ENCODE assay signal across 9 cellular contexts in genomic region chr11:7098235-7098832, GRCh38. TPM values are rescaled to one million over a fixed set of nuclear protein-coding genes. Genes with fewer than 3 reads are reported as not detected.
DNase-seq lines count a peak whose midpoint lies in the region; ATAC-seq and TF ChIP-seq lines count a peak whose summit lies in the region.
"Had no signal": no experiment of that assay in that cellular context is flagged by ENCODE, and none has a peak within 500 bp of the region (broad histone marks: within the 10 kb centered on the region; RNA-seq: fewer than 3 reads in every experiment).

No MANE protein-coding gene starts in this region.

- H3K36me3 Mint-ChIP-seq in activated T-helper 2 cell treated with anti-CD3 and anti-CD28 coated beads, Interferon-gamma antibody, Interleukin-2, Interleukin-4, amounts not matched to agents 10 μg/mL and 5 μg/mL and 100 μg/mL, durations not matched to agents 14 hours and 24 hours and 36 hours (ENCODE audit: low read depth) = no peaks in the 10 kb centered on the region
- no peaks in the 10 kb centered on the region for H3K36me3 Mint-ChIP-seq in T-helper 2 cell treated with Interferon-gamma antibody and Interleukin-4, amounts not matched to agents 5 μg/mL and 100 μg/mL, for 36 hours (ENCODE audit: low read depth)

- in situ Hi-C loops in Caki2 (cut with HindIII; ENCODE audit: low pct_unique_long_range_greater_than_20kb, low sequenced_read_pairs) = no loop called here

- no peaks in the 10 kb centered on the region for H3K9me3 ChIP-seq in NT2/D1 (ENCODE audit: insufficient read depth, low read length)
- H3K9me3 ChIP-seq in liver (ENCODE audit: control insufficient read depth in 4 of 4, low read length in 3 of 4) = no peaks in the 10 kb centered on the region

- TF ChIP-seq CTCF in choroid plexus epithelial cell (conservative IDR thresholded peaks at IDR 0.05; ENCODE audit: low read depth, low read length) = peak; percentile 76
- TF ChIP-seq CTCF in liver (IDR thresholded peaks at IDR 0.05; ENCODE audit: low read depth, low read length, missing input control) = peak; percentile 74

- no peak overlapping the region for H3K9ac ChIP-seq in NT2/D1 (ENCODE audit: insufficient read length, low read depth)
- H3K9ac ChIP-seq in liver (ENCODE audit: low read depth in 1 of 2, low read length in 2 of 2) = no peak overlapping the region

- H3K27me3 ChIP-seq in NT2/D1 (ENCODE audit: insufficient read depth, insufficient read length) (no peaks in the 10 kb centered on the region), liver (ENCODE audit: control insufficient read depth in 4 of 4, insufficient read depth in 4 of 4, low read length in 3 of 4) (no peaks in the 10 kb centered on the region)

- peaks cover 2% of the 10 kb centered on the region for H3K4me1 Mint-ChIP-seq in activated T-helper 2 cell treated with anti-CD3 and anti-CD28 coated beads, Interferon-gamma antibody, Interleukin-2, Interleukin-4, amounts not matched to agents 10 μg/mL and 5 μg/mL and 100 μg/mL, durations not matched to agents 14 hours and 24 hours and 36 hours (ENCODE audit: low read depth)
- H3K4me1 Mint-ChIP-seq in T-helper 2 cell treated with Interferon-gamma antibody and Interleukin-4, amounts not matched to agents 5 μg/mL and 100 μg/mL, for 36 hours (ENCODE audit: low read depth) = no peaks in the 10 kb centered on the region

- no peaks in the 10 kb centered on the region for H3K9me3 Mint-ChIP-seq in activated T-helper 2 cell treated with anti-CD3 and anti-CD28 coated beads, Interferon-gamma antibody, Interleukin-2, Interleukin-4, amounts not matched to agents 10 μg/mL and 5 μg/mL and 100 μg/mL, durations not matched to agents 14 hours and 24 hours and 36 hours
- no peaks in the 10 kb centered on the region for H3K9me3 Mint-ChIP-seq in T-helper 2 cell treated with Interferon-gamma antibody and Interleukin-4, amounts not matched to agents 5 μg/mL and 100 μg/mL, for 36 hours
- H3K9me3 Mint-ChIP-seq: T-helper 1 cell treated with Interleukin-12 subunit alpha and Interleukin-12 subunit beta and Interleukin-4 antibody, amounts not matched to agents 30 μg/mL and 1 μg/mL, for 36 hours had no signal

- WGBS in liver = 3% methylated on average over 2 of the region's 2 CpGs

- no peak overlapping the region for H3K27ac ChIP-seq in liver (ENCODE audit: low read depth in 1 of 2, low read length in 2 of 2)

- H3K27ac Mint-ChIP-seq in activated T-helper 2 cell treated with anti-CD3 and anti-CD28 coated beads, Interferon-gamma antibody, Interleukin-2, Interleukin-4, amounts not matched to agents 10 μg/mL and 5 μg/mL and 100 μg/mL, durations not matched to agents 14 hours and 24 hours and 36 hours = no peak overlapping the region
- no peak overlapping the region for H3K27ac Mint-ChIP-seq in T-helper 2 cell treated with Interferon-gamma antibody and Interleukin-4, amounts not matched to agents 5 μg/mL and 100 μg/mL, for 36 hours
- H3K27ac Mint-ChIP-seq: T-helper 1 cell treated with Interleukin-12 subunit alpha and Interleukin-12 subunit beta and Interleukin-4 antibody, amounts not matched to agents 30 μg/mL and 1 μg/mL, for 36 hours had no signal

- no peak overlapping the region for H3K4me3 Mint-ChIP-seq in activated T-helper 2 cell treated with anti-CD3 and anti-CD28 coated beads, Interferon-gamma antibody, Interleukin-2, Interleukin-4, amounts not matched to agents 10 μg/mL and 5 μg/mL and 100 μg/mL, durations not matched to agents 14 hours and 24 hours and 36 hours (ENCODE audit: low read depth)
- no peak overlapping the region for H3K4me3 Mint-ChIP-seq in T-helper 2 cell treated with Interferon-gamma antibody and Interleukin-4, amounts not matched to agents 5 μg/mL and 100 μg/mL, for 36 hours
- H3K4me3 Mint-ChIP-seq: T-helper 1 cell treated with Interleukin-12 subunit alpha and Interleukin-12 subunit beta and Interleukin-4 antibody, amounts not matched to agents 30 μg/mL and 1 μg/mL, for 36 hours had no signal

- DNase-seq in Caki2 (ENCODE audit: low read depth) = peak; percentile 27
- peak; percentile 26 for DNase-seq in HPDE6-E6E7 (ENCODE audit: extremely low spot score)
- peak; percentile 58 for DNase-seq in NT2/D1 (ENCODE audit: low read depth, low spot score)
- peak; percentile 71 for DNase-seq in choroid plexus epithelial cell (ENCODE audit: low read depth)
- no peak for DNase-seq in activated T-helper 2 cell treated with anti-CD3 and anti-CD28 coated beads, Interferon-gamma antibody, Interleukin-2, Interleukin-4, amounts not matched to agents 10 μg/mL and 5 μg/mL and 100 μg/mL, durations not matched to agents 14 hours and 24 hours and 36 hours (ENCODE audit: low spot score)
- DNase-seq in T-helper 2 cell treated with Interferon-gamma antibody and Interleukin-4, amounts not matched to agents 5 μg/mL and 100 μg/mL, for 36 hours (ENCODE audit: low spot score) = no peak

- ATAC-seq in GM19328 (IDR thresholded peaks at IDR 0.05; ENCODE audit: unreplicated experiment) = peak; percentile 51

- H3K36me3 ChIP-seq in NT2/D1 (ENCODE audit: insufficient read depth, insufficient read length, low read length) = no peaks in the 10 kb centered on the region
- no peaks in the 10 kb centered on the region for H3K36me3 ChIP-seq in liver (ENCODE audit: control insufficient read depth in 4 of 4, insufficient read depth in 3 of 4, low read depth in 1 of 4, low read length in 3 of 4)

- intact Hi-C loops in activated T-helper 2 cell treated with anti-CD3 and anti-CD28 coated beads, Interferon-gamma antibody, Interleukin-2, Interleukin-4, amounts not matched to agents 10 μg/mL and 5 μg/mL and 100 μg/mL, durations not matched to agents 14 hours and 24 hours and 36 hours (cut with micrococcal nuclease) = loop anchor here (1.0 to 5.0 kb wide), 4 partner anchors 179 to 889 kb away; partner anchors contain the start of gene EIF3F

- H3K4me1 ChIP-seq in NT2/D1 (ENCODE audit: insufficient read depth, insufficient read length) = no peaks in the 10 kb centered on the region
- H3K4me1 ChIP-seq in liver (ENCODE audit: control insufficient read depth in 4 of 4, insufficient read depth in 4 of 4, low read length in 3 of 4) = peaks cover 0 to 2% (median 0%) of the 10 kb centered on the region in 4 donors

- H3K27me3 Mint-ChIP-seq in activated T-helper 2 cell treated with anti-CD3 and anti-CD28 coated beads, Interferon-gamma antibody, Interleukin-2, Interleukin-4, amounts not matched to agents 10 μg/mL and 5 μg/mL and 100 μg/mL, durations not matched to agents 14 hours and 24 hours and 36 hours (ENCODE audit: low read depth) = peaks cover 7% of the 10 kb centered on the region
- H3K27me3 Mint-ChIP-seq in T-helper 2 cell treated with Interferon-gamma antibody and Interleukin-4, amounts not matched to agents 5 μg/mL and 100 μg/mL, for 36 hours (ENCODE audit: low read depth) = peaks cover 9% of the 10 kb centered on the region

- H3K4me3 ChIP-seq in NT2/D1 (ENCODE audit: insufficient read length, low read depth) (no peak overlapping the region), choroid plexus epithelial cell (ENCODE audit: low read depth, low read length) (no peak overlapping the region), liver (ENCODE audit: low read depth in 1 of 3, low read length in 3 of 3) (no peak overlapping the region)

- peak; percentile 95 to 97 for TF ChIP-seq RAD21 in liver (IDR thresholded peaks at IDR 0.05)

TF ChIP-seq in liver, 16 proteins besides CTCF, POLR2A, EP300 and RAD21:
- TF ChIP-seq RXRA (IDR thresholded peaks at IDR 0.05) (peak in 1 of 2 donors; percentile 46), HNF4A (conservative IDR thresholded peaks at IDR 0.05) (peak; percentile 51 to 75), NR2F2 (IDR thresholded peaks at IDR 0.05) (no peak), EGR1 (IDR thresholded peaks at IDR 0.05; ENCODE audit: low read depth in 2 of 2) (no peak), GABPA (IDR thresholded peaks at IDR 0.05 in 1 of 2, conservative IDR thresholded peaks at IDR 0.05 in 1 of 2) (no peak), REST (IDR thresholded peaks at IDR 0.05) (no peak)
TF ChIP-seq in liver: peak in this region for 2.

RNA-seq across cellular contexts. Expression of gene RBMXL2, which starts 9.5 kb away (rescaled TPM):
- total RNA-seq in Caki2 (2014; rRNA removed; shearing (Covaris generic); ENCODE audit: low replicate concordance) = not detected in 2 replicates
- under 1 TPM; 0.05 to 0.08 TPM for total RNA-seq in liver
- not detected for polyA plus RNA-seq in liver
- total RNA-seq in activated T-helper 2 cell treated with anti-CD3 and anti-CD28 coated beads, Interferon-gamma antibody, Interleukin-2, Interleukin-4, amounts not matched to agents 10 μg/mL and 5 μg/mL and 100 μg/mL, durations not matched to agents 14 hours and 24 hours and 36 hours = 0.09 TPM in 1 of 2 replicates, not detected in the other

Comparison
In these comparisons a context has a peak if more than half of its experiments do, and no peak if none do; other contexts are left out.
1. DNase-seq: peak in Caki2 (single experiment), HPDE6-E6E7 (single experiment), NT2/D1 (single experiment) and choroid plexus epithelial cell (single experiment); none in activated T-helper 2 cell treated with anti-CD3 and anti-CD28 coated beads, Interferon-gamma antibody, Interleukin-2, Interleukin-4, amounts not matched to agents 10 μg/mL and 5 μg/mL and 100 μg/mL, durations not matched to agents 14 hours and 24 hours and 36 hours (single experiment) and T-helper 2 cell treated with Interferon-gamma antibody and Interleukin-4, amounts not matched to agents 5 μg/mL and 100 μg/mL, for 36 hours (single experiment).